Comparison of ENCODE assay signal across 8 cellular contexts in the genomic region with DNA sequence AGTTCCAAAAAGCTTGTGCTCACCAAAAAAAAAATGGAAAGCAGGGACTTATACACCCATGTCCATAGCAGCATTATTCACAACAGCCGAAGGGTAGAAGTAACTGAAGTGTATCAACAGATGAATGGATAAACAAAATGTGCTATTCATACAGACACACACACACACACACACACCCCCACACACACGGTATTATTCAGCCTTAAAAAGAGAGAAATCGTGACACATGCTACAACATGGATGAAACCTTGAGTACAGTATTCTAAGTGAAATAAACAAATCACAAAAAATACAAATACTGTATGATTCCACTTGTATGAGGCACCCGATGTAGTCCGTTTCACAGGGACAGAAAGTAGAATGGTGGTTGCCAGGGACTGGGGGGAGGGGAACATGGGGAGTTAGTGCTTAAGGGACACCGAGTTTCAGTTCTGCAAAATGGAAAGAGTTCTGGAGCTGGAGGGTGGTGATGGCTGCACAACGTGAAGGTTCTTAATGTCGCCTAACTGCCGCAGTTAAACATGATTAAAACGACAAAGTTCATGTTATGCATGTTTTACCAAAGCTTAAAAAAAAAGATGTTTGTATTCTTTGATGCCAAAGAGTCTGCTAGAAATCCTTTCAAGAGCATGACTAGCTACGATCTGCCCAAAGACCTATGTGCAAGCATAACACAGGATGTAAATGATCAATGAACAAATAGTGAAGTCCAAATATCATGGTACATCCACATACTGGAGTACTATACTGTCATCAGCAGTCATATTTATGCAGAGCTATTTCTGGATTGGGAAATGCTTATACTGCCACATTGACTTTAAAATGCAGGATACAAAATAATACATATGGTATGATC. TPM values are rescaled to one million over a fixed set of nuclear protein-coding genes. Genes with fewer than 3 reads are reported as not detected.
DNase-seq lines count a peak whose midpoint lies in the region; ATAC-seq, FAIRE-seq and TF ChIP-seq lines count a peak whose summit lies in the region.

No MANE protein-coding gene starts in this region.

- TF ChIP-seq POLR2A in H54 (IDR thresholded peaks at IDR 0.05; ENCODE audit: low read depth, low read length) = no peak

- intact Hi-C loops in left colon (cut with DNase I, micrococcal nuclease) = loop anchor here in 1 of 2 donors (10.0 kb wide), 1 partner anchor 120 kb away; no protein-coding TSS in a partner anchor

- ATAC-seq in GM18498 (IDR thresholded peaks at IDR 0.05; ENCODE audit: unreplicated experiment) = peak; percentile 89
- ATAC-seq in HG02588 (IDR thresholded peaks at IDR 0.05; ENCODE audit: unreplicated experiment) = peak; percentile 83
- no peak for ATAC-seq in left colon

- FAIRE-seq in H54 (lab: Jason Lieb, UNC) = no peak

- peak; percentile 98 for DNase-seq in NOMO-1 treated with DMSO at 0.1 percent for 48 hours (lab: John Stamatoyannopoulos, UW; ENCODE audit: unreplicated experiment)
- peak; percentile 63 to 65 for DNase-seq in left colon
- no peak for DNase-seq in stimulated activated CD4-positive, alpha-beta T cell treated with anti-CD3 and anti-CD28 coated beads, Interleukin-4, amount 100 ng/mL, for 24 hours
- DNase-seq in H54 (ENCODE audit: insufficient read length, low spot score) = no peak
- no peak for DNase-seq in activated T-cell treated with anti-CD3 and anti-CD28 coated beads for 4 hours
- no peak for DNase-seq in NCI-H2029 treated with DMSO at 0.1 percent for 48 hours (lab: John Stamatoyannopoulos, UW)

RNA-seq across cellular contexts. Expression of a gene that starts 7.2 kb away (rescaled TPM):
- 10 to 100 TPM; 56.9 to 62.3 TPM for total RNA-seq in left colon

Comparison
In these comparisons a context has a peak if more than half of its experiments do, and no peak if none do; other contexts are left out.
1. DNase-seq: peak in NOMO-1 treated with DMSO at 0.1 percent for 48 hours (single experiment) and left colon (2 of 2); none in stimulated activated CD4-positive, alpha-beta T cell treated with anti-CD3 and anti-CD28 coated beads, Interleukin-4, amount 100 ng/mL, for 24 hours (single experiment), H54 (single experiment), activated T-cell treated with anti-CD3 and anti-CD28 coated beads for 4 hours (single experiment) and NCI-H2029 treated with DMSO at 0.1 percent for 48 hours (single experiment).